ENCODE assay signal across 1 cellular context in genomic region chr1:202600432-202601041, GRCh38.
TF ChIP-seq lines count a peak whose summit lies in the region.

No MANE protein-coding gene starts in this region.

TF ChIP-seq in HCT116, 20 proteins besides CTCF, POLR2A, EP300 and RAD21 (continued from another document):
- TF ChIP-seq ZBTB33 (IDR thresholded peaks at IDR 0.05; ENCODE audit: extremely low read depth, insufficient replicate concordance, low read length) = no peak
- no peak for TF ChIP-seq CEBPB (IDR thresholded peaks at IDR 0.05; ENCODE audit: low read depth)
- no peak for TF ChIP-seq EGR1 (IDR thresholded peaks at IDR 0.05; ENCODE audit: low read depth)
- no peak for TF ChIP-seq ATF3 (IDR thresholded peaks at IDR 0.05)
- TF ChIP-seq YY1 (IDR thresholded peaks at IDR 0.05; ENCODE audit: extremely low read depth, insufficient replicate concordance, low read depth, low read length) = no peak
- no peak for TF ChIP-seq SIN3A (IDR thresholded peaks at IDR 0.05; ENCODE audit: low read depth)
- TF ChIP-seq EZH2 (IDR thresholded peaks at IDR 0.05) = no peak
- no peak for TF ChIP-seq CBX3 (IDR thresholded peaks at IDR 0.05; ENCODE audit: low read depth)
- TF ChIP-seq REST (IDR thresholded peaks at IDR 0.05; ENCODE audit: low read depth) = no peak
TF ChIP-seq in HCT116: peak in this region for 0.
